ENCODE assay signal across 26 cellular contexts in genomic region chr12:92648242-92649031, GRCh38. TPM values are rescaled to one million over a fixed set of nuclear protein-coding genes. Genes with fewer than 3 reads are reported as not detected.
A peak's percentile ranks its signal among the peaks of the same experiment; 100 is the strongest.
DNase-seq lines count a peak whose midpoint lies in the region; TF ChIP-seq lines count a peak whose summit lies in the region.
"Had no signal": no experiment of that assay in that cellular context is flagged by ENCODE, and none has a peak within 500 bp of the region (broad histone marks: within the 10 kb centered on the region; RNA-seq: fewer than 3 reads in every experiment).

No MANE protein-coding gene starts in this region.

- peaks cover 0 to 4% (median 0%) of the 10 kb centered on the region in 3 donors for H3K27me3 Mint-ChIP-seq in immature natural killer cell (ENCODE audit: low read depth in 3 of 3)
- H3K27me3 Mint-ChIP-seq: natural killer cell treated with Interleukin-12 subunit alpha and Interleukin-12 subunit beta and Interleukin-15 and Interleukin-18, amount 100 ng/mL, for 72 hours had no signal

- H3K4me1 Mint-ChIP-seq in immature natural killer cell: peaks cover 0 to 6% of the 10 kb centered on the region in 2 donors

- no peaks in the 10 kb centered on the region for H3K4me1 ChIP-seq in NT2/D1 (ENCODE audit: insufficient read depth, insufficient read length)
- H3K4me1 ChIP-seq in uterus: no peaks in the 10 kb centered on the region
- H3K4me1 ChIP-seq: adrenal gland, parathyroid adenoma, SJCRH30, testis had no signal

- H3K27me3 ChIP-seq in NT2/D1 (ENCODE audit: insufficient read depth, insufficient read length): no peaks in the 10 kb centered on the region
- H3K27me3 ChIP-seq in H7 (ENCODE audit: control insufficient read depth, insufficient read depth, low read length): no peaks in the 10 kb centered on the region
- no peaks in the 10 kb centered on the region for H3K27me3 ChIP-seq in uterus
- H3K27me3 ChIP-seq: adrenal gland, SJCRH30, testis had no signal

- intact Hi-C loops in uterus (cut with DNase I; ENCODE audit: low total_unique reads): loop anchor here (5.0 kb wide), 1 partner anchor 1286 kb away; no protein-coding TSS in a partner anchor

- DNase-seq in ELR (ENCODE audit: low read depth) (peak; percentile 20), NT2/D1 (ENCODE audit: low read depth, low spot score) (peak; percentile 16), choroid plexus epithelial cell (ENCODE audit: low read depth) (peak; percentile 21), immature natural killer cell (no peak), kidney glomerular epithelial cell (lab: John Stamatoyannopoulos, UW) (no peak), SIG-M5 (lab: John Stamatoyannopoulos, UW) (no peak), H7 (no peak), uterus (no peak)
- DNase-seq: activated effector memory CD4-positive, alpha-beta T cell treated with anti-CD3 and anti-CD28 coated beads, Interleukin-2, amount 50 U/mL, for 16 hours; adrenal gland; CD4-positive, CD25-positive, alpha-beta regulatory T cell; DMS53; NCI-H1105; NCI-H524 treated with DMSO at 0.1 percent for 48 hours; SJCRH30; T-helper 2 cell; testis; WERI-Rb-1 had no signal

- H3K4me3 Mint-ChIP-seq in immature natural killer cell: no peak overlapping the region
- H3K4me3 Mint-ChIP-seq: CD4-positive, CD25-positive, alpha-beta regulatory T cell; mesothelial cell of epicardium; natural killer cell treated with Interleukin-12 subunit alpha and Interleukin-12 subunit beta and Interleukin-15 and Interleukin-18, amount 100 ng/mL, for 72 hours; stimulated activated effector memory CD8-positive, alpha-beta T cell treated with anti-CD3 and anti-CD28 coated beads, Interleukin-12 subunit alpha, Interleukin-12 subunit beta, amount 100 ng/mL, for 72 hours had no signal

- H3K4me3 ChIP-seq in NT2/D1 (ENCODE audit: insufficient read length, low read depth): no peak overlapping the region
- no peak overlapping the region for H3K4me3 ChIP-seq in choroid plexus epithelial cell (ENCODE audit: low read depth, low read length)
- no peak overlapping the region for H3K4me3 ChIP-seq in H7 (ENCODE audit: insufficient read depth, low read depth, low read length)
- H3K4me3 ChIP-seq in uterus: no peak overlapping the region
- H3K4me3 ChIP-seq: adrenal gland, SJCRH30, testis had no signal

- no peaks in the 10 kb centered on the region for H3K36me3 Mint-ChIP-seq in immature natural killer cell
- H3K36me3 Mint-ChIP-seq: CD4-positive, CD25-positive, alpha-beta regulatory T cell; mesothelial cell of epicardium; natural killer cell treated with Interleukin-12 subunit alpha and Interleukin-12 subunit beta and Interleukin-15 and Interleukin-18, amount 100 ng/mL, for 72 hours; stimulated activated effector memory CD8-positive, alpha-beta T cell treated with anti-CD3 and anti-CD28 coated beads, Interleukin-12 subunit alpha, Interleukin-12 subunit beta, amount 100 ng/mL, for 72 hours had no signal

- no peak overlapping the region for H3K27ac ChIP-seq in uterus
- H3K27ac ChIP-seq: adrenal gland, KMS-11, parathyroid adenoma, SJCRH30, testis, WERI-Rb-1 had no signal

- no peak for TF ChIP-seq CTCF in choroid plexus epithelial cell (conservative IDR thresholded peaks at IDR 0.05; ENCODE audit: low read depth, low read length)
- no peak for TF ChIP-seq CTCF in uterus (IDR thresholded peaks at IDR 0.05)

- H3K36me3 ChIP-seq in NT2/D1 (ENCODE audit: insufficient read depth, insufficient read length, low read length) (no peaks in the 10 kb centered on the region), H7 (replicated peaks; ENCODE audit: control insufficient read depth, insufficient read depth, low read length) (no peaks in the 10 kb centered on the region), uterus (no peaks in the 10 kb centered on the region)
- H3K36me3 ChIP-seq: adrenal gland, SJCRH30, WERI-Rb-1 had no signal

- H3K9me3 Mint-ChIP-seq in immature natural killer cell: no peaks in the 10 kb centered on the region
- H3K9me3 Mint-ChIP-seq: natural killer cell treated with Interleukin-12 subunit alpha and Interleukin-12 subunit beta and Interleukin-15 and Interleukin-18, amount 100 ng/mL, for 72 hours; stimulated activated effector memory CD8-positive, alpha-beta T cell treated with anti-CD3 and anti-CD28 coated beads, Interleukin-12 subunit alpha, Interleukin-12 subunit beta, amount 100 ng/mL, for 72 hours had no signal

- H3K9me3 ChIP-seq in NT2/D1 (ENCODE audit: insufficient read depth, low read length) (no peaks in the 10 kb centered on the region; the same call in 1 of the 2 replicates), uterus (no peaks in the 10 kb centered on the region)
- H3K9me3 ChIP-seq: adrenal gland, SJCRH30, testis had no signal

- peak overlapping the region in 4 of 6 donors; percentile 30 to 84 (median 70) for H3K27ac Mint-ChIP-seq in immature natural killer cell
- H3K27ac Mint-ChIP-seq: mesothelial cell of epicardium; natural killer cell treated with Interleukin-12 subunit alpha and Interleukin-12 subunit beta and Interleukin-15 and Interleukin-18, amount 100 ng/mL, for 72 hours; stimulated activated effector memory CD8-positive, alpha-beta T cell treated with anti-CD3 and anti-CD28 coated beads, Interleukin-12 subunit alpha, Interleukin-12 subunit beta, amount 100 ng/mL, for 72 hours had no signal

- no peak for TF ChIP-seq POLR2A in uterus (IDR thresholded peaks at IDR 0.05)

- no peak overlapping the region for H3K9ac ChIP-seq in NT2/D1 (ENCODE audit: insufficient read length, low read depth)
- H3K9ac ChIP-seq: KMS-11, parathyroid adenoma had no signal

RNA-seq across cellular contexts. Expression of gene PLEKHG7, which starts 54.4 kb away (rescaled TPM):
- polyA plus RNA-seq in immature natural killer cell: not detected
- total RNA-seq in H7 (2014; rRNA removed; shearing (Covaris generic)): not detected in 2 replicates
- total RNA-seq in uterus: 1 to 10 TPM in 1 of 4 donors, under 1 TPM in 1, not detected in 2; 0.26 to 1.5 TPM
- total RNA-seq: adrenal gland; cardiac septum; glomerular endothelial cell; left lobe of liver; mesothelial cell of epicardium; natural killer cell treated with Interleukin-12 subunit alpha and Interleukin-12 subunit beta and Interleukin-15 and Interleukin-18, amount 100 ng/mL, for 72 hours; SJCRH30 had no signal
- polyA plus RNA-seq: adrenal gland had no signal

Comparison
In these comparisons a context has a peak if more than half of its experiments do, and no peak if none do; other contexts are left out.
1. DNase-seq: peak in ELR (single experiment), NT2/D1 (single experiment) and choroid plexus epithelial cell (single experiment); none in immature natural killer cell (0 of 3), kidney glomerular epithelial cell (single experiment), SIG-M5 (single experiment), H7 (single experiment) and uterus (0 of 2).